Comparison of ENCODE assay signal across 1 cellular context in the genomic region with DNA sequence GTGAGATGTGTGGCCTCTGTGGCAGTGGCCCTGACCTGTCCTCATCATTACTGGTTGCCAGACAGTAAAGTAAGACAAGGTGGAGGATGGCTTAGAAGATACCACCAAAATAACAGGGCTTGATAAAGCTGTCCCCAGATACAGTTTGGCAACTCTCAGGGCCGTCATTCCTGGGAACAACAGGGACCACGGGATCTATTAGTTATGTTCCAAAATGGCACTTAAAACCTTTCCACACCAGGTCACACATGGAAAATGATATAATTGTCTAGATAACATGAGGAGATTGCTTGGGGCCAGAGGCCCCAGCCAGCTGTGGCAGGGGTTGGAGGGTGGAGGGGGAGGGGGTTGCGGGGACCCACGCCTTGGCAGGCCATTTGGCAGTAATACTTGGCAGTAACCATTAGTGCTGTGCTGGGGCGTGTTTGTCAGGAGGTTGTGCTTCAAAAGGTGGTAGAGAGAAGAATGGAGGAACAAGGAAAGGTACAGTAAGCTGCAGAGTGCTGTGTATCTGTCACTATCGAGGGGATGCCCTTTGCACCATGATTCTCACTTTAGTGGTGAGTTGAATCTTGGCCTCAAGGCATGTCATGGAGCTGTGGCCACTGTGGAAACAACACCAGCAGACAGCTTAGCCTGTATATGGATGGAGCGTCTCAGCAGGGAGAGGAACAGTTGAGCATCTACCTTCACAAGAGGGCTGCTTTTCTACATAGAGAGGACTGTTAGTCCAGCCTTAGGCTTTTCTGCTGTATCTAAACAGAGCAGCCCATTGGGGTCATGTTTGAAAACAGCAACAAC.
TF ChIP-seq lines count a peak whose summit lies in the region.

No MANE protein-coding gene starts in this region.

TF ChIP-seq in K562, 482 proteins besides CTCF, POLR2A, EP300 and RAD21 (continued from another document):
- TF ChIP-seq, protein P1, sequence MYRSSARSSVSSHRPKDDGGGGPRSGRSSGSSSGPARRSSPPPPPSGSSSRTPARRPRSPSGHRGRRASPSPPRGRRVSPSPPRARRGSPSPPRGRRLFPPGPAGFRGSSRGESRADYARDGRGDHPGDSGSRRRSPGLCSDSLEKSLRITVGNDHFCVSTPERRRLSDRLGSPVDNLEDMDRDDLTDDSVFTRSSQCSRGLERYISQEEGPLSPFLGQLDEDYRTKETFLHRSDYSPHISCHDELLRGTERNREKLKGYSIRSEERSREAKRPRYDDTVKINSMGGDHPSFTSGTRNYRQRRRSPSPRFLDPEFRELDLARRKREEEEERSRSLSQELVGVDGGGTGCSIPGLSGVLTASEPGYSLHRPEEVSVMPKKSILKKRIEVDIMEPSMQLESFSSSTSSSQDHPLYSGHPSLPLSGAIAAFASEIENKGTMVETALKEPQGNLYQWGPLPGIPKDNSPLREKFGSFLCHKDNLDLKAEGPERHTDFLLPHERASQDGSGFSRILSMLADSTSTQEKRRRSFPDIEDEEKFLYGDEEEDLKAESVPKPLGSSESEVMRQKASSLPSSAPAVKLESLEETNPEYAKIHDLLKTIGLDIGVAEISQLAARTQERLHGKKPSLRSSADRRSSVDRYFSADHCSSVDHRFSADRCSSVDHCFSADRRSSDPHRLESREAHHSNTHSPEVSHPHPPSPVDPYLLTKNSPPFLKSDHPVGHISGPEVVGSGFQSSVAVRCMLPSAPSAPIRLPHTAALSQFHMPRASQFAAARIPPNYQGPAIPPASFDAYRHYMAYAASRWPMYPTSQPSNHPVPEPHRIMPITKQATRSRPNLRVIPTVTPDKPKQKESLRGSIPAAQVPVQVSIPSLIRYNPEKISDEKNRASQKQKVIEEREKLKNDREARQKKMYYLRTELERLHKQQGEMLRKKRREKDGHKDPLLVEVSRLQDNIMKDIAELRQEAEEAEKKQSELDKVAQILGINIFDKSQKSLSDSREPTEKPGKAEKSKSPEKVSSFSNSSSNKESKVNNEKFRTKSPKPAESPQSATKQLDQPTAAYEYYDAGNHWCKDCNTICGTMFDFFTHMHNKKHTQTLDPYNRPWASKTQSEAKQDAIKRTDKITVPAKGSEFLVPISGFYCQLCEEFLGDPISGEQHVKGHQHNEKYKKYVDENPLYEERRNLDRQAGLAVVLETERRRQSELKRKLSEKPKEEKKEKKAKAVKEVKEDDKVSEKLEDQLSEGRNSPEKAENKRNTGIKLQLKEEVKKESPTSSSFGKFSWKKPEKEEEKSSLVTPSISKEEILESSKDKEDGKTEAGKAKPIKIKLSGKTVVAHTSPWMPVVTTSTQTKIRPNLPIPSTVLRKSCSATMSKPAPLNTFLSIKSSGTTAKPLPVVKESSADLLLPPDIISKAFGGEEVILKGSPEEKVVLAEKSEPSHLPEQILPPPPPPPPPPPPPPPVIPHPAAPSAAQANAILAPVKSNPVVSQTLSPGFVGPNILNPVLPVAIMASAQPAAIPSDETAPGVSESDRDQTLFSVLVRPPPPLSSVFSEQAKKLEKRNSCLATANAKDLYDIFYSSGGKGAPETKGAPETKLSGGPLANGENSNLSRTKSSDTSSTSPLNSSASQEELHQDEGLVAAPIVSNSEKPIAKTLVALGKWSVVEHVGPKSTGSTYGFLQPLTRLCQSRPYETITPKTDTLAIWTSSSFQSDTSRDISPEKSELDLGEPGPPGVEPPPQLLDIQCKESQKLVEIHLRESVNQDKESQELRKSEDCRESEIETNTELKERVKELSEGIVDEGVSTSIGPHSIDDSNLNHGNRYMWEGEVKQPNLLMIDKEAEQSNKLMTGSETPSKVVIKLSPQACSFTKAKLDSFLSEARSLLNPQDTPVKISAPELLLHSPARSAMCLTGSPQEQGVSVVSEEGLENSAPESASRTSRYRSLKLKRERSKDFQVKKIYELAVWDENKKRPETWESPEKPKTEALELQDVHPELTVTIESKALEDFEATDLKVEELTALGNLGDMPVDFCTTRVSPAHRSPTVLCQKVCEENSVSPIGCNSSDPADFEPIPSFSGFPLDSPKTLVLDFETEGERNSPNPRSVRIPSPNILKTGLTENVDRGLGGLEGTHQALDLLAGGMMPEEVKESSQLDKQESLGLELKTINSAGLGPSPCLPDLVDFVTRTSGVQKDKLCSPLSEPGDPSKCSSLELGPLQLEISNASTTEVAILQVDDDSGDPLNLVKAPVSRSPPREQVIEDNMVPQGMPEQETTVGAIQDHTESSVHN (IDR thresholded peaks at IDR 0.05; ENCODE audit: borderline replicate concordance in 1 of 2, low read depth in 1 of 2), result no peak
